ENCODE assay signal across 23 cellular contexts in genomic region chr13:98453254-98453843, GRCh38.
DNase-seq lines count a peak whose midpoint lies in the region; ATAC-seq, FAIRE-seq and TF ChIP-seq lines count a peak whose summit lies in the region.
"Had no signal": no experiment of that assay in that cellular context is flagged by ENCODE, and none has a peak within 500 bp of the region (broad histone marks: within the 10 kb centered on the region; RNA-seq: fewer than 3 reads in every experiment).

No MANE protein-coding gene starts in this region.

- H3K79me1 ChIP-seq in mesenchymal stem cell (replicated peaks; ENCODE audit: low read length, poor library complexity, severe bottlenecking): peaks cover 23% of the 10 kb centered on the region

- no peak overlapping the region for H3K4me3 Mint-ChIP-seq in activated CD4-positive, alpha-beta T cell treated with anti-CD3 and anti-CD28 coated beads, Interleukin-2, amount 10 ng/mL, durations not matched to agents 7 days and 5 days
- H3K4me3 Mint-ChIP-seq: endodermal cell, GM23338, nephron had no signal

- WGBS in mesenchymal stem cell: 97% methylated on average over 7 of the region's 7 CpGs
- WGBS in transverse colon (ENCODE audit: low coverage in 1 of 2), 2 donors: 84 to 87% methylated on average over 7 of the region's 7 CpGs

- no peak overlapping the region for H2BK15ac ChIP-seq in mesenchymal stem cell (ENCODE audit: low read depth, poor library complexity, severe bottlenecking)

- no peak overlapping the region for H2BK120ac ChIP-seq in mesenchymal stem cell (ENCODE audit: low read depth, low read length)

- no peak for TF ChIP-seq EP300 in transverse colon (IDR thresholded peaks at IDR 0.05; ENCODE audit: low read depth)

- no peak for TF ChIP-seq CTCF in transverse colon (IDR thresholded peaks at IDR 0.05)

- no peak for TF ChIP-seq POLR2A in transverse colon (IDR thresholded peaks at IDR 0.05)

- no peak for DNase-seq in activated CD4-positive, alpha-beta T cell treated with anti-CD3 and anti-CD28 coated beads, Interleukin-2, amount 10 ng/mL, durations not matched to agents 7 days and 5 days
- no peak for DNase-seq in activated CD4-positive, alpha-beta T cell treated with anti-CD3 and anti-CD28 coated beads for 1 hour
- DNase-seq in adipocyte (ENCODE audit: low read depth): peak; percentile 29
- DNase-seq in mesenchymal stem cell: no peak
- no peak for DNase-seq in transverse colon
- no peak for DNase-seq in urothelium cell line (ENCODE audit: low spot score)
- DNase-seq in iPS-NIHi7 (ENCODE audit: extremely low spot score): no peak
- DNase-seq: 8988T; activated CD4-positive, alpha-beta T cell treated with anti-CD3 and anti-CD28 coated beads, Interleukin-2, amount 50 U/mL, for 1 hour; activated effector memory CD4-positive, alpha-beta T cell treated with anti-CD3 and anti-CD28 coated beads, Interleukin-2, amount 50 U/mL, for 16 hours; adrenal gland; colonic mucosa; endodermal cell; heart left ventricle; left lung; midbrain; NCI-H446 treated with DMSO at 0.1 percent for 48 hours; T-helper 1 cell had no signal

- CTCF ChIA-PET in activated CD4-positive, alpha-beta T cell treated with anti-CD3 and anti-CD28 coated beads, Interleukin-2, amount 10 ng/mL, durations not matched to agents 7 days and 5 days (lab: Charles Lee): interaction anchor here (1.0 kb wide), 1 partner anchor 200 kb away, joined by 3 read pairs; no protein-coding TSS in a partner anchor

- intact Hi-C loops in transverse colon (cut with DNase I; ENCODE audit: low total_unique reads): loop anchor here (5.0 kb wide), 1 partner anchor 44 kb away; no protein-coding TSS in a partner anchor

- no peak overlapping the region for H4K91ac ChIP-seq in mesenchymal stem cell (ENCODE audit: low read length)

- H3K4me3 ChIP-seq in adipocyte (ENCODE audit: low read length) (peak overlapping the region; percentile 41), mesenchymal stem cell (ENCODE audit: insufficient read depth in 1 of 2, low read depth in 1 of 2, low read length in 2 of 2) (no peak overlapping the region), transverse colon (no peak overlapping the region)
- H3K4me3 ChIP-seq: adrenal gland, colonic mucosa, GM23338, heart left ventricle, left lung, suprapubic skin had no signal

- H2AFZ ChIP-seq in mesenchymal stem cell (ENCODE audit: low read depth, low read length): no peak overlapping the region
- H2AFZ ChIP-seq: GM23338 had no signal

- no peak overlapping the region for H2BK5ac ChIP-seq in mesenchymal stem cell (ENCODE audit: low read depth, low read length, poor library complexity, severe bottlenecking)

- no peak overlapping the region for H3K27ac ChIP-seq in mesenchymal stem cell (ENCODE audit: low read length, poor library complexity, severe bottlenecking)
- peak overlapping the region; percentile 2 to 82 (median 38) for H3K27ac ChIP-seq in transverse colon
- H3K27ac ChIP-seq: colonic mucosa, HL-60, left lung had no signal

- POLR2A ChIA-PET in activated CD4-positive, alpha-beta T cell treated with anti-CD3 and anti-CD28 coated beads, Interleukin-2, amount 10 ng/mL, durations not matched to agents 7 days and 5 days (lab: Charles Lee): no interaction called here

- H3K14ac ChIP-seq in mesenchymal stem cell (ENCODE audit: low read length in 2 of 2): no peak overlapping the region

- H3K36me3 ChIP-seq in adipocyte (ENCODE audit: control insufficient read depth, insufficient read depth, low read length, severe bottlenecking) (peaks cover 45% of the 10 kb centered on the region), mesenchymal stem cell (ENCODE audit: control insufficient read depth in 1 of 2, insufficient read depth in 2 of 2, low read depth in 1 of 2, low read length in 2 of 2) (peaks cover 45 to 69% of the 10 kb centered on the region in 2 experiments), transverse colon (peaks cover 0 to 31% (median 9%) of the 10 kb centered on the region in 4 donors)

- H3K23ac ChIP-seq in mesenchymal stem cell (ENCODE audit: low read length in 2 of 2): no peak overlapping the region

- H2BK12ac ChIP-seq in mesenchymal stem cell (ENCODE audit: low read length in 2 of 2): no peak overlapping the region

- no peak overlapping the region for H4K8ac ChIP-seq in mesenchymal stem cell (ENCODE audit: low read length)

- H3K18ac ChIP-seq in mesenchymal stem cell (ENCODE audit: low read depth in 1 of 2, low read length in 2 of 2): no peak overlapping the region

- H3K27me3 ChIP-seq in adipocyte (replicated peaks; ENCODE audit: control insufficient read depth, insufficient read depth, low read length) (no peaks in the 10 kb centered on the region), mesenchymal stem cell (ENCODE audit: control insufficient read depth in 1 of 2, insufficient read depth in 1 of 2, low read length in 2 of 2) (no peaks in the 10 kb centered on the region), transverse colon (no peaks in the 10 kb centered on the region)
- H3K27me3 ChIP-seq: adrenal gland, colonic mucosa, heart left ventricle, left lung, suprapubic skin had no signal

- H3K4me2 ChIP-seq in mesenchymal stem cell (ENCODE audit: low read length, poor library complexity, severe bottlenecking): no peak overlapping the region
- H3K4me2 ChIP-seq: GM23338 had no signal

- H3K9me3 ChIP-seq in adipocyte (ENCODE audit: control insufficient read depth, low read length) (no peaks in the 10 kb centered on the region), mesenchymal stem cell (ENCODE audit: control insufficient read depth, low read length) (no peaks in the 10 kb centered on the region), transverse colon (no peaks in the 10 kb centered on the region)
- H3K9me3 ChIP-seq: adrenal gland, colonic mucosa, heart left ventricle, left lung, suprapubic skin had no signal

- no peaks in the 10 kb centered on the region for H3K27me3 Mint-ChIP-seq in activated CD4-positive, alpha-beta T cell treated with anti-CD3 and anti-CD28 coated beads, Interleukin-2, amount 10 ng/mL, durations not matched to agents 7 days and 5 days

- H3K4me1 ChIP-seq in adipocyte (ENCODE audit: control insufficient read depth, insufficient read depth, low read length): peaks cover 35% of the 10 kb centered on the region
- H3K4me1 ChIP-seq in mesenchymal stem cell (ENCODE audit: control insufficient read depth, insufficient read depth, low read depth, low read length): peaks cover 25% of the 10 kb centered on the region
- H3K4me1 ChIP-seq in transverse colon: peaks cover 7 to 32% (median 25%) of the 10 kb centered on the region in 4 donors
- H3K4me1 ChIP-seq: colonic mucosa had no signal

- peak overlapping the region; percentile 57 for H3K27ac Mint-ChIP-seq in activated CD4-positive, alpha-beta T cell treated with anti-CD3 and anti-CD28 coated beads, Interleukin-2, amount 10 ng/mL, durations not matched to agents 7 days and 5 days

- H2AK5ac ChIP-seq in mesenchymal stem cell (ENCODE audit: low read length, severe bottlenecking): no peak overlapping the region

- in situ Hi-C loops in transverse colon (cut with MboI; ENCODE audit: low pct_ligation_motif_present in 1 of 4, low pct_unique_long_range_greater_than_20kb in 1 of 4, low sequenced_read_pairs in 3 of 4): loop anchor here in 1 of 4 donors (25.0 kb wide), 1 partner anchor 384 kb away; no protein-coding TSS in a partner anchor

- H3K4ac ChIP-seq in mesenchymal stem cell (ENCODE audit: low read depth in 1 of 2, low read length in 2 of 2): no peak overlapping the region

- no peak for FAIRE-seq in urothelium cell line (lab: Jason Lieb, UNC)

- ATAC-seq in GM18511 (IDR thresholded peaks at IDR 0.05; ENCODE audit: unreplicated experiment): no peak
- ATAC-seq: GM23338 had no signal

- no peak overlapping the region for H3K9ac ChIP-seq in adipocyte (ENCODE audit: low read length)
- peak overlapping the region; percentile 68 for H3K9ac ChIP-seq in mesenchymal stem cell (ENCODE audit: low read length)

- no peaks in the 10 kb centered on the region for H3K9me3 Mint-ChIP-seq in activated CD4-positive, alpha-beta T cell treated with anti-CD3 and anti-CD28 coated beads, Interleukin-2, amount 10 ng/mL, durations not matched to agents 7 days and 5 days
- H3K9me3 Mint-ChIP-seq: endodermal cell, GM23338, nephron had no signal

- H3K36me3 Mint-ChIP-seq in activated CD4-positive, alpha-beta T cell treated with anti-CD3 and anti-CD28 coated beads, Interleukin-2, amount 10 ng/mL, durations not matched to agents 7 days and 5 days (ENCODE audit: low read depth): peaks cover 62% of the 10 kb centered on the region

- peaks cover 26% of the 10 kb centered on the region for H3K4me1 Mint-ChIP-seq in activated CD4-positive, alpha-beta T cell treated with anti-CD3 and anti-CD28 coated beads, Interleukin-2, amount 10 ng/mL, durations not matched to agents 7 days and 5 days
